14 cellular contexts compared by ENCODE assay signal in genomic region chr3:138470687-138471086, GRCh38. TPM values are rescaled to one million over a fixed set of nuclear protein-coding genes. Genes with fewer than 3 reads are reported as not detected.
DNase-seq lines count a peak whose midpoint lies in the region; ATAC-seq and TF ChIP-seq lines count a peak whose summit lies in the region.
"Had no signal": no experiment of that assay in that cellular context is flagged by ENCODE, and none has a peak within 500 bp of the region (broad histone marks: within the 10 kb centered on the region; RNA-seq: fewer than 3 reads in every experiment).

No MANE protein-coding gene starts in this region.

- H3K9me3 ChIP-seq in thyroid gland (no peaks in the 10 kb centered on the region), prostate gland (no peaks in the 10 kb centered on the region)
- H3K9me3 ChIP-seq: BLaER1 had no signal

- ATAC-seq in left cardiac atrium: peak; percentile 24 to 34
- no peak for ATAC-seq in HG02588 (IDR thresholded peaks at IDR 0.05; ENCODE audit: unreplicated experiment)
- ATAC-seq: GM23338 had no signal

- TF ChIP-seq CTCF in thyroid gland (IDR thresholded peaks at IDR 0.05) (no peak), prostate gland (IDR thresholded peaks at IDR 0.05) (no peak)

- H3K36me3 ChIP-seq in thyroid gland: no peaks in the 10 kb centered on the region
- H3K36me3 ChIP-seq in prostate gland: no peaks in the 10 kb centered on the region
- H3K36me3 ChIP-seq: BLaER1 had no signal

- no peak overlapping the region for H3K4me3 ChIP-seq in thyroid gland (replicated peaks in 1 of 3)
- H3K4me3 ChIP-seq in prostate gland: no peak overlapping the region
- H3K4me3 ChIP-seq: BLaER1, GM23338 had no signal

- H3K27me3 ChIP-seq in thyroid gland (no peaks in the 10 kb centered on the region), prostate gland (replicated peaks; ENCODE audit: insufficient read depth) (no peaks in the 10 kb centered on the region)
- H3K27me3 ChIP-seq: BLaER1 had no signal

- H3K4me1 ChIP-seq in thyroid gland (peaks cover 37 to 45% of the 10 kb centered on the region in 2 donors), prostate gland (replicated peaks) (no peaks in the 10 kb centered on the region)
- H3K4me1 ChIP-seq: BLaER1 had no signal

- peak overlapping the region; percentile 47 to 72 (median 62) for H3K27ac ChIP-seq in thyroid gland
- H3K27ac ChIP-seq in prostate gland: no peak overlapping the region
- H3K27ac ChIP-seq: BLaER1 had no signal

- WGBS in thyroid gland, 2 donors: 58 to 69% methylated on average over 3 of the region's 3 CpGs
- whole genome bisulfite sequencing in prostate gland: 87% methylated on average over 3 of the region's 3 CpGs

- DNase-seq in cerebellar cortex (ENCODE audit: low spot score) (peak; percentile 24), left cardiac atrium (no peak), mucosa of gallbladder (ENCODE audit: low spot score) (peak; percentile 75), thyroid gland (peak; percentile 46 to 68), AML-193 (lab: John Stamatoyannopoulos, UW) (no peak), prostate gland (ENCODE audit: low spot score) (no peak)
- DNase-seq: CD8-positive, alpha-beta memory T cell; MV-4-11; NCI-H1417 treated with DMSO at 0.1 percent for 48 hours; NCI-H2171 treated with DMSO at 0.1 percent for 48 hours; NCI-H82 had no signal

- TF ChIP-seq POLR2A in thyroid gland (IDR thresholded peaks at IDR 0.05): no peak
- no peak for TF ChIP-seq POLR2A in prostate gland (IDR thresholded peaks at IDR 0.05)

- intact Hi-C loops in left cardiac atrium (cut with DNase I) (no loop called here), thyroid gland (cut with DNase I) (no loop called here), prostate gland (cut with DNase I) (no loop called here)

RNA-seq across cellular contexts. Expression of gene ESYT3, which starts 36.3 kb away (rescaled TPM):
- total RNA-seq in left cardiac atrium (under 1 TPM; 0.52 to 0.91 TPM), mucosa of gallbladder (5.1 TPM), thyroid gland (10 to 100 TPM; 19.9 to 82.8 (median 22.7) TPM), prostate gland (1 to 10 TPM; 1.1 to 3.2 TPM)

Comparison
In these comparisons a context has a peak if more than half of its experiments do, and no peak if none do; other contexts are left out.
1. DNase-seq: peak in cerebellar cortex (single experiment), mucosa of gallbladder (single experiment) and thyroid gland (2 of 2); none in left cardiac atrium (single experiment), AML-193 (0 of 2) and prostate gland (single experiment).
2. H3K27ac ChIP-seq: peak in thyroid gland (3 of 3); none in prostate gland (0 of 2).